Comparison of ENCODE assay signal across 17 cellular contexts in genomic region chr5:143484604-143485003, GRCh38.
"Had no signal": no experiment of that assay in that cellular context is flagged by ENCODE, and none has a peak within 500 bp of the region (broad histone marks: within the 10 kb centered on the region; RNA-seq: fewer than 3 reads in every experiment).

No MANE protein-coding gene starts in this region.

- ATAC-seq: Right ventricle myocardium inferior, SK-N-SH treated with all-trans-retinoic acid at 6 μM for 48 hours had no signal

- DNase-seq: KBM-7, NCI-H1092, NCI-H1417 treated with DMSO at 0.1 percent for 48 hours, NCI-H146, NCI-H187 treated with DMSO at 0.1 percent for 48 hours, NCI-H2029 treated with DMSO at 0.1 percent for 48 hours, NCI-H2227 treated with DMSO at 0.1 percent for 48 hours, NCI-H524, NCI-H526 treated with DMSO at 0.1 percent for 48 hours, NCI-H774, OCI-M1, PC-9, Peyer's patch, SHP77 treated with DMSO at 0.1 percent for 48 hours, SJCRH30 had no signal
